1 cellular context compared by ENCODE assay signal in genomic region chr9:99221623-99222415, GRCh38.
TF ChIP-seq lines count a peak whose summit lies in the region.

A gene with protein sequence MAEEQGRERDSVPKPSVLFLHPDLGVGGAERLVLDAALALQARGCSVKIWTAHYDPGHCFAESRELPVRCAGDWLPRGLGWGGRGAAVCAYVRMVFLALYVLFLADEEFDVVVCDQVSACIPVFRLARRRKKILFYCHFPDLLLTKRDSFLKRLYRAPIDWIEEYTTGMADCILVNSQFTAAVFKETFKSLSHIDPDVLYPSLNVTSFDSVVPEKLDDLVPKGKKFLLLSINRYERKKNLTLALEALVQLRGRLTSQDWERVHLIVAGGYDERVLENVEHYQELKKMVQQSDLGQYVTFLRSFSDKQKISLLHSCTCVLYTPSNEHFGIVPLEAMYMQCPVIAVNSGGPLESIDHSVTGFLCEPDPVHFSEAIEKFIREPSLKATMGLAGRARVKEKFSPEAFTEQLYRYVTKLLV (minus strand): TSS chr9:99221942. CDS start chr9:99221894, 48 bp downstream.
Gene SEC61B, plus strand, starts transcription at chr9:99222282. Its CDS starts 82 bp downstream, at chr9:99222364.

TF ChIP-seq in HEK293, 187 proteins besides CTCF, POLR2A, EP300 and RAD21 (continued from another document and continues in another):
- TF ChIP-seq ZNF341 (tag by site-specific recombination; IDR thresholded peaks at IDR 0.05; ENCODE audit: low read depth) (peak; percentile 48; the same call in 1 of the 2 replicates), KLF7 (tag by site-specific recombination; IDR thresholded peaks at IDR 0.05; ENCODE audit: borderline replicate concordance) (peak; percentile 56; the same call in 1 of the 2 replicates), ZNF37A (tag by site-specific recombination; IDR thresholded peaks at IDR 0.05) (no peak), ZNF174 (tag by site-specific recombination; IDR thresholded peaks at IDR 0.05) (no peak), ZBTB21 (tag by site-specific recombination; IDR thresholded peaks at IDR 0.05) (no peak), ZNF335 (tag by site-specific recombination; conservative IDR thresholded peaks at IDR 0.05) (peak; percentile 100), ZNF223 (tag by site-specific recombination; IDR thresholded peaks at IDR 0.05) (no peak), ZNF138 (tag by site-specific recombination; IDR thresholded peaks at IDR 0.05; ENCODE audit: borderline replicate concordance) (no peak), ZNF529 (tag by site-specific recombination; IDR thresholded peaks at IDR 0.05; ENCODE audit: insufficient replicate concordance) (no peak), GLI4 (tag by site-specific recombination; IDR thresholded peaks at IDR 0.05) (no peak), KLF9 (tag by site-specific recombination; IDR thresholded peaks at IDR 0.05; ENCODE audit: low read depth) (peak; percentile 46; the same call in 1 of the 2 replicates), ZNF274 (IDR thresholded peaks at IDR 0.05; ENCODE audit: low read length) (no peak), ZNF274 (tag by site-specific recombination; IDR thresholded peaks at IDR 0.05; ENCODE audit: borderline replicate concordance) (no peak), WT1 (tag by site-specific recombination; IDR thresholded peaks at IDR 0.05) (no peak), GLIS1 (tag by site-specific recombination; IDR thresholded peaks at IDR 0.05) (no peak; the same call in 1 of the 2 replicates), ZNF76 (tag by site-specific recombination; IDR thresholded peaks at IDR 0.05; ENCODE audit: borderline replicate concordance, low read depth) (peak; percentile 43; the same call in 1 of the 2 replicates), ZNF394 (tag by site-specific recombination; IDR thresholded peaks at IDR 0.05; ENCODE audit: borderline replicate concordance) (peak; percentile 9; the same call in 1 of the 2 replicates), ZNF114 (tag by site-specific recombination; IDR thresholded peaks at IDR 0.05) (no peak), ZNF266 (tag by site-specific recombination; IDR thresholded peaks at IDR 0.05; ENCODE audit: low read depth) (no peak), ZFP3 (tag by site-specific recombination; IDR thresholded peaks at IDR 0.05; ENCODE audit: low read depth) (no peak), GFI1B (tag by site-specific recombination; IDR thresholded peaks at IDR 0.05) (no peak), ZBTB20 (tag by site-specific recombination; IDR thresholded peaks at IDR 0.05) (peak; percentile 60), ZNF510 (tag by site-specific recombination; IDR thresholded peaks at IDR 0.05; ENCODE audit: insufficient replicate concordance) (no peak), KLF8 (tag by site-specific recombination; IDR thresholded peaks at IDR 0.05) (peak; percentile 86), SCRT2 (tag by site-specific recombination; IDR thresholded peaks at IDR 0.05) (no peak), EGR2 (tag by site-specific recombination; IDR thresholded peaks at IDR 0.05; ENCODE audit: low read depth) (peak; percentile 35; the same call in 1 of the 2 replicates), ZNF24 (tag by site-specific recombination; IDR thresholded peaks at IDR 0.05) (no peak; the same call in 1 of the 2 replicates), ZNF561 (tag by site-specific recombination; IDR thresholded peaks at IDR 0.05; ENCODE audit: borderline replicate concordance) (no peak), ZNF596 (tag by site-specific recombination; IDR thresholded peaks at IDR 0.05) (no peak), ZFHX2 (tag by site-specific recombination; conservative IDR thresholded peaks at IDR 0.05) (peak; percentile 53), ZNF292 (tag by site-specific recombination; IDR thresholded peaks at IDR 0.05; ENCODE audit: borderline replicate concordance, low read depth) (no peak), ZBTB17 (tag by site-specific recombination; IDR thresholded peaks at IDR 0.05) (peak; percentile 39; the same call in 1 of the 2 replicates), ZNF426 (tag by site-specific recombination; IDR thresholded peaks at IDR 0.05) (no peak), ZNF132 (tag by site-specific recombination; IDR thresholded peaks at IDR 0.05; ENCODE audit: borderline replicate concordance) (no peak), ZSCAN5A (tag by site-specific recombination; IDR thresholded peaks at IDR 0.05) (peak; percentile 43; the same call in 1 of the 2 replicates), ZBTB10 (tag by site-specific recombination; IDR thresholded peaks at IDR 0.05) (peak; percentile 86), ZFP69B (tag by site-specific recombination; IDR thresholded peaks at IDR 0.05) (no peak), OVOL3 (tag by site-specific recombination; IDR thresholded peaks at IDR 0.05) (no peak), ZNF785 (tag by site-specific recombination; IDR thresholded peaks at IDR 0.05) (no peak), ZNF404 (tag by site-specific recombination; IDR thresholded peaks at IDR 0.05) (no peak), ZXDB (tag by site-specific recombination; IDR thresholded peaks at IDR 0.05) (peak; percentile 79), ZNF366 (tag by site-specific recombination; conservative IDR thresholded peaks at IDR 0.05) (0 out of 2 replicates have a peak, but pooled peaks have one; percentile 19), ZNF133 (tag by site-specific recombination; IDR thresholded peaks at IDR 0.05) (no peak), ZNF518A (tag by site-specific recombination; conservative IDR thresholded peaks at IDR 0.05; ENCODE audit: low read depth) (peak; percentile 76), SP2 (tag by site-specific recombination; IDR thresholded peaks at IDR 0.05) (peak; percentile 65), ZNF19 (tag by site-specific recombination; IDR thresholded peaks at IDR 0.05; ENCODE audit: low read depth) (no peak), GLIS2 (tag by site-specific recombination; IDR thresholded peaks at IDR 0.05) (peak; percentile 62), ZEB2 (tag by site-specific recombination; IDR thresholded peaks at IDR 0.05) (0 out of 2 replicates have a peak, but pooled peaks have one; percentile 37), ZNF670 (tag by site-specific recombination; IDR thresholded peaks at IDR 0.05; ENCODE audit: low read depth) (no peak), ZNF600 (tag by site-specific recombination; IDR thresholded peaks at IDR 0.05) (peak; percentile 64)
- TF ChIP-seq, protein P1, sequence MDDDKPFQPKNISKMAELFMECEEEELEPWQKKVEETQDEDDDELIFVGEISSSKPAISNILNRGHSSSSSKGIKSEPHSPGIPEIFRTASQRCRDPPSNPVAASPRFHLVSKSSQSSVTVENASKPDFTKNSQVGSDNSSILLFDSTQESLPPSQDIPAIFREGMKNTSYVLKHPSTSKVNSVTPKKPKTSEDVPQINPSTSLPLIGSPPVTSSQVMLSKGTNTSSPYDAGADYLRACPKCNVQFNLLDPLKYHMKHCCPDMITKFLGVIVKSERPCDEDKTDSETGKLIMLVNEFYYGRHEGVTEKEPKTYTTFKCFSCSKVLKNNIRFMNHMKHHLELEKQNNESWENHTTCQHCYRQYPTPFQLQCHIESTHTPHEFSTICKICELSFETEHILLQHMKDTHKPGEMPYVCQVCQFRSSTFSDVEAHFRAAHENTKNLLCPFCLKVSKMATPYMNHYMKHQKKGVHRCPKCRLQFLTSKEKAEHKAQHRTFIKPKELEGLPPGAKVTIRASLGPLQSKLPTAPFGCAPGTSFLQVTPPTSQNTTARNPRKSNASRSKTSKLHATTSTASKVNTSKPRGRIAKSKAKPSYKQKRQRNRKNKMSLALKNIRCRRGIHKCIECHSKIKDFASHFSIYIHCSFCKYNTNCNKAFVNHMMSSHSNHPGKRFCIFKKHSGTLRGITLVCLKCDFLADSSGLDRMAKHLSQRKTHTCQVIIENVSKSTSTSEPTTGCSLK (tag by site-specific recombination; IDR thresholded peaks at IDR 0.05) = no peak
- TF ChIP-seq, protein P2, sequence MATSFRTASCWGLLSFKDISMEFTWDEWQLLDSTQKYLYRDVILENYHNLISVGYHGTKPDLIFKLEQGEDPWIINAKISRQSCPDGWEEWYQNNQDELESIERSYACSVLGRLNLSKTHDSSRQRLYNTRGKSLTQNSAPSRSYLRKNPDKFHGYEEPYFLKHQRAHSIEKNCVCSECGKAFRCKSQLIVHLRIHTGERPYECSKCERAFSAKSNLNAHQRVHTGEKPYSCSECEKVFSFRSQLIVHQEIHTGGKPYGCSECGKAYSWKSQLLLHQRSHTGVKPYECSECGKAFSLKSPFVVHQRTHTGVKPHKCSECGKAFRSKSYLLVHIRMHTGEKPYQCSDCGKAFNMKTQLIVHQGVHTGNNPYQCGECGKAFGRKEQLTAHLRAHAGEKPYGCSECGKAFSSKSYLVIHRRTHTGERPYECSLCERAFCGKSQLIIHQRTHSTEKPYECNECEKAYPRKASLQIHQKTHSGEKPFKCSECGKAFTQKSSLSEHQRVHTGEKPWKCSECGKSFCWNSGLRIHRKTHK (tag by site-specific recombination; IDR thresholded peaks at IDR 0.05) = no peak
- TF ChIP-seq, protein P3, sequence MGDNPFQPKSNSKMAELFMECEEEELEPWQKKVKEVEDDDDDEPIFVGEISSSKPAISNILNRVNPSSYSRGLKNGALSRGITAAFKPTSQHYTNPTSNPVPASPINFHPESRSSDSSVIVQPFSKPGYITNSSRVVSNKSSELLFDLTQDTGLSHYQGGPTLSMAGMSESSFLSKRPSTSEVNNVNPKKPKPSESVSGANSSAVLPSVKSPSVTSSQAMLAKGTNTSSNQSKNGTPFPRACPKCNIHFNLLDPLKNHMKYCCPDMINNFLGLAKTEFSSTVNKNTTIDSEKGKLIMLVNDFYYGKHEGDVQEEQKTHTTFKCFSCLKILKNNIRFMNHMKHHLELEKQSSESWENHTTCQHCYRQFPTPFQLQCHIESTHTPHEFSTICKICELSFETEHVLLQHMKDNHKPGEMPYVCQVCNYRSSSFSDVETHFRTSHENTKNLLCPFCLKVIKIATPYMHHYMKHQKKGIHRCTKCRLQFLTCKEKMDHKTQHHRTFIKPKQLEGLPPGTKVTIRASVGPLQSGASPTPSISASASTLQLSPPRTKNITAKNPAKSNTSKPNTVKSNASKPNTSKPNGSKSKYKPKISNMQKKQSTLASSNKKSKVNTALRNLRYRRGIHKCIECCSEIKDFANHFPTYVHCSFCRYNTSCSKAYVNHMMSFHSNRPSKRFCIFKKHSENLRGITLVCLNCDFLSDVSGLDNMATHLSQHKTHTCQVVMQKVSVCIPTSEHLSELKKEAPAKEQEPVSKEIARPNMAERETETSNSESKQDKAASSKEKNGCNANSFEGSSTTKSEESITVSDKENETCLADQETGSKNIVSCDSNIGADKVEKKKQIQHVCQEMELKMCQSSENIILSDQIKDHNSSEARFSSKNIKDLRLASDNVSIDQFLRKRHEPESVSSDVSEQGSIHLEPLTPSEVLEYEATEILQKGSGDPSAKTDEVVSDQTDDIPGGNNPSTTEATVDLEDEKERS (tag by site-specific recombination; IDR thresholded peaks at IDR 0.05) = no peak
